In the genomic region with DNA sequence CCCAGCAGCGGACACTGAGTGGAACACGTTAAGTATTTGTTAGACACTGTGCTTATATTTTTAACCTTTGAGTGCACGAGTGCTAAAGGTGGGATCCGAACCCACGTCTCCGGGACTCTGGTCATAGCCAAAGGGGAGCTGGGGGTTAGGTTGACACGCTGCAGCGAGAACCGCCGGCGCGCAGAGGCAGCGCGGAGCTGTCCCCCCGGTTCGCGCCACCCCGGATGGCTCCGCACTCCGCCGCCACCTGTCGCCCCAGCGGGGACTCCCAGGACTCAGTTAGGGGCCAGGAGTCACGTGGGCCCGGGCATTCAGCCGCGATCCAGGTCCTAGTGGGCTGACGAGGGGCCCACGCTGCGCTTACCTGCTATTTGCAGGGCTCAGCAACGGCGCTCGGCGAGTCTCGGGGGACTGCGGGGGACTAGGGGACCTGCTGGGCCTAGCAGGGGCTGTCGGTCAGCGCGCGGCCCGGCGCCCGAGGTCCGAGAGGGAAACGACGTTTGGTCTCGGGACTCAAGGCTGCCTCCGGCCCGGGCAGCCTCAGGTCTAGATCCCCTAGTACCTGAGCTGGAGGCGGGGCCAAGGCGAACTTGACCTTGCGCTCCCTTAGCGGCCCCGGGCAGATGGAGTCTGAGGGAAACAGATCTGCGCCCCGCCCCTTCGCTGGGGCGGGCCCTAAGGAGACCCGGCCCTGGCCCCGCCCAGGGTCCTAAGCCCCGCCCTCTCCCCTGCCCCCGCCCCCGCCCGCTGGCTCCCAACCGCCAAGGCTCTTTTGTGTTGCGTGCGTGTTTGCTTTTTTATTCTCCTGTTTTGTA, we compare ENCODE assay signal across 9 cellular contexts. TPM values are rescaled to one million over a fixed set of nuclear protein-coding genes. Genes with fewer than 3 reads are reported as not detected.
A peak's percentile ranks its signal among the peaks of the same experiment; 100 is the strongest.
DNase-seq lines count a peak whose midpoint lies in the region; ATAC-seq, FAIRE-seq and TF ChIP-seq lines count a peak whose summit lies in the region.
"Had no signal": no experiment of that assay in that cellular context is flagged by ENCODE, and none has a peak within 500 bp of the region (broad histone marks: within the 10 kb centered on the region; RNA-seq: fewer than 3 reads in every experiment).

A gene (minus strand): TSS at position 632 of the 815 bp plus-strand sequence. CDS start 50,248 bp downstream, outside the sequence.

- H3K79me1 ChIP-seq in H1 (ENCODE audit: low read depth, low read length): no peaks in the 10 kb centered on the region
- H3K79me1 ChIP-seq in mesendoderm (ENCODE audit: low read length): no peaks in the 10 kb centered on the region

- H3K27ac ChIP-seq in 22Rv1: no peak within 1 kb of the TSS
- no peak within 1 kb of the TSS for H3K27ac ChIP-seq in H1 (ENCODE audit: low read depth, low read length)
- no peak within 1 kb of the TSS for H3K27ac ChIP-seq in mesendoderm (ENCODE audit: low read depth, low read length)

- H3K36me3 ChIP-seq in H1 (ENCODE audit: control insufficient read depth in 2 of 4, insufficient read depth in 4 of 4, low read length in 3 of 4) (no peaks in the 10 kb centered on the region), mesendoderm (ENCODE audit: control insufficient read depth, insufficient read depth, low read length) (no peaks in the 10 kb centered on the region)

- no peak within 1 kb of the TSS; the same call in 1 of the 2 replicates for H2BK5ac ChIP-seq in H1 (ENCODE audit: low read depth, low read length)
- no peak within 1 kb of the TSS for H2BK5ac ChIP-seq in mesendoderm (ENCODE audit: low read length)

- H3K79me2 ChIP-seq in H1 (ENCODE audit: control insufficient read depth in 1 of 2, insufficient read depth in 2 of 2, low read length in 2 of 2) (no peaks in the 10 kb centered on the region), mesendoderm (ENCODE audit: control insufficient read depth, insufficient read depth, low read length) (no peaks in the 10 kb centered on the region)

- no peaks in the 10 kb centered on the region for H3K9me3 ChIP-seq in H1 (ENCODE audit: insufficient read depth in 2 of 2, low read depth in 1 of 2, low read length in 1 of 2)

- H2AK5ac ChIP-seq in H1 (ENCODE audit: low read depth, low read length): no peak within 1 kb of the TSS
- H2AK5ac ChIP-seq in mesendoderm (ENCODE audit: low read length): no peak within 1 kb of the TSS

- no peaks in the 10 kb centered on the region for H4K20me1 ChIP-seq in H1 (replicated peaks in 1 of 2; ENCODE audit: control insufficient read depth in 1 of 2, insufficient read depth in 2 of 2, low read length in 2 of 2)

- H4K91ac ChIP-seq in H1 (replicated peaks; ENCODE audit: insufficient read length, low read length): no peak within 1 kb of the TSS

- H3K4me3 ChIP-seq in H1 (ENCODE audit: extremely low read depth in 1 of 4, insufficient read depth in 2 of 4, low read depth in 3 of 4, low read length in 4 of 4) (peak within 1 kb of the TSS; percentile 36 to 75 (median 56)), mesendoderm (ENCODE audit: low read length) (peak within 1 kb of the TSS; percentile 36)

- H3K23ac ChIP-seq in H1 (ENCODE audit: insufficient read length) (no peak within 1 kb of the TSS), mesendoderm (ENCODE audit: low read length) (peak within 1 kb of the TSS; percentile 75)

- H4K5ac ChIP-seq in H1 (ENCODE audit: insufficient read length, low read depth, low read length) (no peak within 1 kb of the TSS), mesendoderm (ENCODE audit: low read length) (no peak within 1 kb of the TSS)

- H3K9ac ChIP-seq in H1 (replicated peaks in 1 of 4; ENCODE audit: extremely low read depth in 1 of 4, low read depth in 3 of 4, low read length in 3 of 4) (no peak within 1 kb of the TSS; a peak in 1 of 7 replicates), mesendoderm (ENCODE audit: low read length) (peak within 1 kb of the TSS; percentile 54)

- POLR2A ChIA-PET in H1 (lab: Charles Lee; ENCODE audit: partially characterized antibody): interaction anchor here (0.6 to 0.8 kb wide), 3 partner anchors 37 to 431 kb away, joined by 3 to 4 read pairs (median 4); no protein-coding TSS in a partner anchor

- peaks cover 7% of the 10 kb centered on the region for H3K23me2 ChIP-seq in H1 (ENCODE audit: low read depth, low read length)

- H2BK15ac ChIP-seq in H1 (ENCODE audit: low read length): peak within 1 kb of the TSS; percentile 75; the same call in 1 of the 2 replicates
- no peak within 1 kb of the TSS for H2BK15ac ChIP-seq in mesendoderm (replicated peaks; ENCODE audit: low read depth)

- no peak within 1 kb of the TSS for H2BK12ac ChIP-seq in H1 (ENCODE audit: low read depth, low read length)

- ATAC-seq in GM18861 (IDR thresholded peaks at IDR 0.05; ENCODE audit: unreplicated experiment) (peak; percentile 89), HG03103 (IDR thresholded peaks at IDR 0.05; ENCODE audit: low read depth, unreplicated experiment) (peak; percentile 94)

- peak within 1 kb of the TSS; percentile 86 to 92 for H3K4me2 ChIP-seq in H1 (ENCODE audit: insufficient read depth in 1 of 2, low read depth in 2 of 2, low read length in 2 of 2)
- peak within 1 kb of the TSS; percentile 70 for H3K4me2 ChIP-seq in mesendoderm (ENCODE audit: low read length)

- no peak for TF ChIP-seq POLR2A in H1 (IDR thresholded peaks at IDR 0.05; ENCODE audit: control extremely low read depth in 1 of 2, low read depth in 2 of 2, low read length in 2 of 2)

- WGBS in H1 (ENCODE audit: extremely low coverage in 1 of 2, insufficient coverage in 1 of 2, insufficient read length in 1 of 2, insufficient replicate concordance in 2 of 2, low coverage in 1 of 2, low lambda C conversion rate in 2 of 2, missing lambda C conversion rate in 1 of 2), 2 experiments: 8% methylated on average over 33 of the region's 67 CpGs; no CpG with 5 or more reads in 1 of the 2 experiments
- whole genome bisulfite sequencing in mesendoderm (ENCODE audit: extremely low coverage, insufficient coverage, low lambda C conversion rate): no CpG with 5 or more reads among the region's 67 CpGs

- peak; percentile 18; the same call in 1 of the 2 replicates for TF ChIP-seq CTCF in 22Rv1 (IDR thresholded peaks at IDR 0.05)
- no peak for TF ChIP-seq CTCF in H1 (IDR thresholded peaks at IDR 0.05; ENCODE audit: control extremely low read depth in 1 of 3, insufficient read depth in 1 of 3, low read depth in 1 of 3, low read length in 3 of 3)

- no peak for FAIRE-seq in H1 (lab: Jason Lieb, UNC)

- no peak for TF ChIP-seq RAD21 in H1 (IDR thresholded peaks at IDR 0.05 in 1 of 2, conservative IDR thresholded peaks at IDR 0.05 in 1 of 2; ENCODE audit: low read depth in 2 of 2, low read length in 2 of 2)

- H3K4me1 ChIP-seq in H1 (replicated peaks in 1 of 4; ENCODE audit: control insufficient read depth in 3 of 4, insufficient read depth in 4 of 4, low read length in 3 of 4) (peaks cover 0 to 15% (median 12%) of the 10 kb centered on the region in 4 experiments; a peak in 3 of 7 replicates), mesendoderm (ENCODE audit: control insufficient read depth, low read depth, low read length) (no peaks in the 10 kb centered on the region)

- no peak within 1 kb of the TSS for H3K56ac ChIP-seq in H1 (replicated peaks; ENCODE audit: insufficient read length, low read depth, low read length)
- H3K56ac ChIP-seq in mesendoderm (ENCODE audit: low read length): peak within 1 kb of the TSS; percentile 58

- CTCF ChIA-PET in H1 (lab: Charles Lee; ENCODE audit: partially characterized antibody): interaction anchor here (1.1 to 2.5 kb wide), 3 partner anchors 22 to 259 kb away, joined by 3 to 6 read pairs (median 4); no protein-coding TSS in a partner anchor

- no peak for TF ChIP-seq EP300 in H1 (IDR thresholded peaks at IDR 0.05; ENCODE audit: borderline replicate concordance in 1 of 2, low read depth in 2 of 2, low read length in 2 of 2)

- DNase-seq in NCI-H345 (lab: John Stamatoyannopoulos, UW) (peak; percentile 79), H1 (ENCODE audit: low read depth in 1 of 2, low spot score in 2 of 2) (peak; percentile 83 to 91), mesendoderm (peak; percentile 94)
- DNase-seq in activated CD8-positive, alpha-beta memory T cell treated with anti-CD3 and anti-CD28 coated beads for 4 hours (ENCODE audit: low read depth in 2 of 2): peak; percentile 57 to 63
- DNase-seq in stimulated activated CD8-positive, alpha-beta memory T cell treated with anti-CD3 and anti-CD28 coated beads, Interleukin-12 subunit alpha, Interleukin-12 subunit beta, amount 100 ng/mL, for 1 hour (ENCODE audit: low read depth): peak; percentile 62
- DNase-seq: DND-41 had no signal

- H4K8ac ChIP-seq in H1 (ENCODE audit: extremely low read depth, insufficient read depth, low read length) (peak within 1 kb of the TSS; percentile 84), mesendoderm (ENCODE audit: low read depth, low read length) (no peak within 1 kb of the TSS)

- H3K27me3 ChIP-seq in H1 (replicated peaks in 1 of 4; ENCODE audit: control insufficient read depth in 3 of 4, extremely low read depth in 1 of 4, insufficient read depth in 3 of 4, low read length in 3 of 4) (peaks cover 9 to 32% (median 21%) of the 10 kb centered on the region in 4 experiments), mesendoderm (ENCODE audit: insufficient read depth, low read length, poor library complexity) (peaks cover 4% of the 10 kb centered on the region)

- no peak within 1 kb of the TSS for H2BK120ac ChIP-seq in H1 (replicated peaks; ENCODE audit: low read depth, low read length)
- H2BK120ac ChIP-seq in mesendoderm (ENCODE audit: low read depth, low read length): no peak within 1 kb of the TSS

- H3K4ac ChIP-seq in H1 (replicated peaks; ENCODE audit: insufficient read length, low read depth, low read length): no peak within 1 kb of the TSS
- H3K4ac ChIP-seq in mesendoderm (ENCODE audit: low read depth, low read length): no peak within 1 kb of the TSS

- no peak within 1 kb of the TSS; the same call in 1 of the 2 replicates for H2AFZ ChIP-seq in H1 (ENCODE audit: low read length)

- no peak within 1 kb of the TSS for H3K14ac ChIP-seq in H1 (ENCODE audit: insufficient read length)

- H3K18ac ChIP-seq in H1 (ENCODE audit: extremely low read depth, low read length) (0 out of 2 replicates have a peak within 1 kb of the TSS, but pooled peaks have one; percentile 13), mesendoderm (ENCODE audit: low read length) (peak within 1 kb of the TSS; percentile 40)

- H2BK20ac ChIP-seq in H1 (ENCODE audit: low read length): no peak within 1 kb of the TSS; the same call in 1 of the 2 replicates

TF ChIP-seq in H1, 55 proteins besides CTCF, POLR2A, EP300 and RAD21 (continues in another document):
- no peak for TF ChIP-seq RNF2 (IDR thresholded peaks at IDR 0.05; ENCODE audit: borderline replicate concordance, low read depth, low read length, missing control alignments, poor library complexity, severe bottlenecking)

RNA-seq across cellular contexts. Expression of the gene that starts here (rescaled TPM):
- 3.5 and 4.3 TPM in 2 replicates for total RNA-seq in H1 (2021; fragmentation: NEBNext Ultra II Directional; extraction: Animal tissue kit (Norgen Biotek cat#: 25700))
- polyA plus RNA-seq in H1 (2011; rRNA removed): 4.2 and 6.3 TPM in 2 replicates
- polyA plus RNA-seq in H1 (2011; cell fraction: cytosol; rRNA removed): 3.5 TPM
- 5.4 TPM for polyA plus RNA-seq in H1 (2011; cell fraction: nucleus; rRNA removed)
- 2.6 to 3.5 TPM (median 3.2 TPM) in 4 replicates for polyA plus RNA-seq in H1 (2012, experiment 1 of 2)
- polyA plus RNA-seq in H1 (2012, experiment 2 of 2): 2.1 TPM
- 4.0 TPM for polyA plus RNA-seq in H1 (2013, experiment 1 of 2)
- 5.1 TPM for polyA plus RNA-seq in H1 (2013, experiment 2 of 2)
- 5.7 and 7.0 TPM in 2 replicates for polyA minus RNA-seq in H1 (2011; rRNA and poly(A)+ RNA removed)
- polyA minus RNA-seq in H1 (2011; cell fraction: cytosol; rRNA and poly(A)+ RNA removed): 5.4 TPM
- polyA minus RNA-seq in H1 (2011; cell fraction: nucleus; rRNA and poly(A)+ RNA removed): 10.2 TPM
- polyA plus RNA-seq in mesendoderm (2013, experiment 1 of 2): 1.2 TPM
- polyA plus RNA-seq in mesendoderm (2013, experiment 2 of 2): 1.3 TPM
